ENCODE assay signal across 9 cellular contexts in genomic region chr4:173522160-173522873, GRCh38. TPM values are rescaled to one million over a fixed set of nuclear protein-coding genes. Genes with fewer than 3 reads are reported as not detected.
A peak's percentile ranks its signal among the peaks of the same experiment; 100 is the strongest.
DNase-seq lines count a peak whose midpoint lies in the region; ATAC-seq lines count a peak whose summit lies in the region.
"Had no signal": no experiment of that assay in that cellular context is flagged by ENCODE, and none has a peak within 500 bp of the region (broad histone marks: within the 10 kb centered on the region; RNA-seq: fewer than 3 reads in every experiment).

No MANE protein-coding gene starts in this region.

- H3K9me3 Mint-ChIP-seq in activated naive CD8-positive, alpha-beta T cell (ENCODE audit: low read depth), result peaks cover 10% of the 10 kb centered on the region
- peaks cover 2% of the 10 kb centered on the region for H3K9me3 Mint-ChIP-seq in activated naive CD8-positive, alpha-beta T cell treated with anti-CD3 and anti-CD28 coated beads for 36 hours
- peaks cover 9% of the 10 kb centered on the region for H3K9me3 Mint-ChIP-seq in activated naive CD8-positive, alpha-beta T cell treated with anti-CD3 and anti-CD28 coated beads, Interleukin-2, amount 50 U/mL, for 24 hours

- H3K36me3 Mint-ChIP-seq in activated naive CD8-positive, alpha-beta T cell, result peaks cover 3% of the 10 kb centered on the region
- H3K36me3 Mint-ChIP-seq in activated naive CD8-positive, alpha-beta T cell treated with anti-CD3 and anti-CD28 coated beads for 36 hours, result peaks cover 18% of the 10 kb centered on the region
- peaks cover 11% of the 10 kb centered on the region for H3K36me3 Mint-ChIP-seq in activated naive CD8-positive, alpha-beta T cell treated with anti-CD3 and anti-CD28 coated beads, Interleukin-2, amount 50 U/mL, for 24 hours (ENCODE audit: low read depth)

- ATAC-seq in activated naive CD8-positive, alpha-beta T cell treated with anti-CD3 and anti-CD28 coated beads, Interleukin-2, amount 50 U/mL, for 24 hours, result no peak
- ATAC-seq in left ventricle myocardium superior (peak; percentile 75), sciatic nerve (peak; percentile 95), HG03025 (IDR thresholded peaks at IDR 0.05; ENCODE audit: low FRiP score, unreplicated experiment) (no peak), HG03460 (IDR thresholded peaks at IDR 0.05; ENCODE audit: unreplicated experiment) (no peak)

- H3K4me3 Mint-ChIP-seq in activated naive CD8-positive, alpha-beta T cell, result peak overlapping the region; percentile 62
- H3K4me3 Mint-ChIP-seq in activated naive CD8-positive, alpha-beta T cell treated with anti-CD3 and anti-CD28 coated beads for 36 hours, result no peak overlapping the region
- H3K4me3 Mint-ChIP-seq in activated naive CD8-positive, alpha-beta T cell treated with anti-CD3 and anti-CD28 coated beads, Interleukin-2, amount 50 U/mL, for 24 hours, result peak overlapping the region; percentile 36
- H3K4me3 Mint-ChIP-seq: activated T-cell treated with anti-CD3 and anti-CD28 coated beads, Interleukin-2, amount 50 U/mL, for 4 hours had no signal

- intact Hi-C loops in left ventricle myocardium superior (cut with micrococcal nuclease), result no loop called here
- intact Hi-C loops in sciatic nerve (cut with DNase I), result loop anchor here (10.0 kb wide), 1 partner anchor 632 kb away; no protein-coding TSS in a partner anchor

- no peak overlapping the region for H3K27ac Mint-ChIP-seq in activated naive CD8-positive, alpha-beta T cell
- no peak overlapping the region for H3K27ac Mint-ChIP-seq in activated naive CD8-positive, alpha-beta T cell treated with anti-CD3 and anti-CD28 coated beads for 36 hours
- peak overlapping the region; percentile 52 for H3K27ac Mint-ChIP-seq in activated naive CD8-positive, alpha-beta T cell treated with anti-CD3 and anti-CD28 coated beads, Interleukin-2, amount 50 U/mL, for 24 hours

- H3K27me3 Mint-ChIP-seq in activated naive CD8-positive, alpha-beta T cell, result peaks cover 60% of the 10 kb centered on the region
- peaks cover 98% of the 10 kb centered on the region for H3K27me3 Mint-ChIP-seq in activated naive CD8-positive, alpha-beta T cell treated with anti-CD3 and anti-CD28 coated beads for 36 hours
- peaks cover 94% of the 10 kb centered on the region for H3K27me3 Mint-ChIP-seq in activated naive CD8-positive, alpha-beta T cell treated with anti-CD3 and anti-CD28 coated beads, Interleukin-2, amount 50 U/mL, for 24 hours

- DNase-seq in activated naive CD8-positive, alpha-beta T cell treated with anti-CD3 and anti-CD28 coated beads for 36 hours, result no peak
- no peak for DNase-seq in activated naive CD8-positive, alpha-beta T cell treated with anti-CD3 and anti-CD28 coated beads, Interleukin-2, amount 50 U/mL, for 24 hours
- DNase-seq in left ventricle myocardium superior (peak; percentile 96), sciatic nerve (ENCODE audit: low spot score) (peak; percentile 87)
- no peak for DNase-seq in NK-92 treated with Interleukin-12 subunit alpha and Interleukin-12 subunit beta, amount 100 ng/mL, for 24 hours (lab: John Stamatoyannopoulos, UW)
- DNase-seq: activated T-cell treated with anti-CD3 and anti-CD28 coated beads, Interleukin-2, amount 50 U/mL, for 4 hours had no signal

- peaks cover 24% of the 10 kb centered on the region for H3K4me1 Mint-ChIP-seq in activated naive CD8-positive, alpha-beta T cell (ENCODE audit: low read depth)
- peaks cover 14% of the 10 kb centered on the region for H3K4me1 Mint-ChIP-seq in activated naive CD8-positive, alpha-beta T cell treated with anti-CD3 and anti-CD28 coated beads for 36 hours
- peaks cover 15% of the 10 kb centered on the region for H3K4me1 Mint-ChIP-seq in activated naive CD8-positive, alpha-beta T cell treated with anti-CD3 and anti-CD28 coated beads, Interleukin-2, amount 50 U/mL, for 24 hours

RNA-seq across cellular contexts. Expression of gene HAND2, which starts 7.7 kb away (rescaled TPM):
- not detected for total RNA-seq in activated naive CD8-positive, alpha-beta T cell treated with anti-CD3 and anti-CD28 coated beads for 36 hours
- total RNA-seq in left ventricle myocardium superior (180 TPM), sciatic nerve (0.27 TPM)
- total RNA-seq: activated T-cell treated with anti-CD3 and anti-CD28 coated beads, Interleukin-2, amount 50 U/mL, for 4 hours had no signal

Comparison
In these comparisons a context has a peak if more than half of its experiments do, and no peak if none do; other contexts are left out.
1. DNase-seq: peak in left ventricle myocardium superior (single experiment) and sciatic nerve (single experiment); none in activated naive CD8-positive, alpha-beta T cell treated with anti-CD3 and anti-CD28 coated beads for 36 hours (single experiment), activated naive CD8-positive, alpha-beta T cell treated with anti-CD3 and anti-CD28 coated beads, Interleukin-2, amount 50 U/mL, for 24 hours (single experiment) and NK-92 treated with Interleukin-12 subunit alpha and Interleukin-12 subunit beta, amount 100 ng/mL, for 24 hours (single experiment).
2. ATAC-seq: peak in left ventricle myocardium superior (single experiment) and sciatic nerve (single experiment); none in activated naive CD8-positive, alpha-beta T cell treated with anti-CD3 and anti-CD28 coated beads, Interleukin-2, amount 50 U/mL, for 24 hours (single experiment), HG03025 (single experiment) and HG03460 (single experiment).
3. RNA of gene HAND2, which starts 7.7 kb away (total RNA-seq): 180 TPM in left ventricle myocardium superior (single experiment); 0.27 TPM in sciatic nerve (single experiment) and not detected in activated naive CD8-positive, alpha-beta T cell treated with anti-CD3 and anti-CD28 coated beads for 36 hours; every median in the first group is over 100 times any median in the second.